ENCODE assay signal across 32 cellular contexts in genomic region chr7:89726548-89726947, GRCh38.
"Had no signal": no experiment of that assay in that cellular context is flagged by ENCODE, and none has a peak within 500 bp of the region (broad histone marks: within the 10 kb centered on the region; RNA-seq: fewer than 3 reads in every experiment).

No MANE protein-coding gene starts in this region.

- FAIRE-seq: astrocyte, endothelial cell of umbilical vein, pancreas had no signal

- H3K4me1 Mint-ChIP-seq: activated B cell treated with CpG ODN at 0.5 μM for 24 hours; activated T-helper 17 cell treated with anti-CD3 and anti-CD28 coated beads, Interleukin-2, amount 50 U/mL, for 72 hours; nephron; stimulated activated memory B cell treated with anti-CD40 and anti-IgM and Interleukin-4, amounts not matched to agents 10 μg/mL and 1 μg/mL and 100 μg/mL, for 72 hours; stimulated activated naive CD8-positive, alpha-beta T cell treated with anti-CD3 and anti-CD28 coated beads, Interleukin-15, amount 100 ng/mL, for 72 hours; T-helper 17 cell had no signal

- H3K27ac ChIP-seq: brain microvascular endothelial cell, esophagus muscularis mucosa, foreskin keratinocyte, heart left ventricle, left lung, pancreas, psoas muscle, uterus had no signal

- H3K4me3 Mint-ChIP-seq: activated B cell treated with CpG ODN at 0.5 μM for 24 hours; activated CD8-positive, alpha-beta T cell treated with anti-CD3 and anti-CD28 coated beads for 36 hours; activated T-cell treated with anti-CD3 and anti-CD28 coated beads, Interleukin-2, amount 50 U/mL, for 4 hours; activated T-helper 17 cell treated with anti-CD3 and anti-CD28 coated beads, Interleukin-2, amount 50 U/mL, for 72 hours; nephron; stimulated activated memory B cell treated with anti-CD40 and anti-IgM and Interleukin-4, amounts not matched to agents 10 μg/mL and 1 μg/mL and 100 μg/mL, for 72 hours; stimulated activated naive CD8-positive, alpha-beta T cell treated with anti-CD3 and anti-CD28 coated beads, Interleukin-15, amount 100 ng/mL, for 72 hours; T-helper 17 cell; type B pancreatic cell had no signal

- ATAC-seq: activated CD8-positive, alpha-beta T cell treated with anti-CD3 and anti-CD28 coated beads for 36 hours; activated T-cell treated with anti-CD3 and anti-CD28 coated beads, Interleukin-2, amount 50 U/mL, for 4 hours; activated T-helper 17 cell treated with anti-CD3 and anti-CD28 coated beads, Interleukin-2, amount 50 U/mL, for 72 hours; foreskin keratinocyte; heart left ventricle; left lung; pancreas; psoas muscle; stimulated activated memory B cell treated with anti-CD40 and anti-IgM and Interleukin-4, amounts not matched to agents 10 μg/mL and 1 μg/mL and 100 μg/mL, for 72 hours; stimulated activated naive CD8-positive, alpha-beta T cell treated with anti-CD3 and anti-CD28 coated beads, Interleukin-15, amount 100 ng/mL, for 72 hours; T-helper 17 cell had no signal

- H3K4me2 ChIP-seq: smooth muscle cell had no signal

- H3K36me3 ChIP-seq: brain microvascular endothelial cell, esophagus muscularis mucosa, heart left ventricle, left lung, pancreas had no signal

- H3K9me3 ChIP-seq: esophagus muscularis mucosa, heart left ventricle, left lung, pancreas, psoas muscle, uterus had no signal

- H3K4me3 ChIP-seq: esophagus muscularis mucosa, heart left ventricle, left lung, lung, pancreas, psoas muscle, smooth muscle cell, uterus had no signal

- H3K27me3 Mint-ChIP-seq: activated B cell treated with CpG ODN at 0.5 μM for 24 hours; activated T-helper 17 cell treated with anti-CD3 and anti-CD28 coated beads, Interleukin-2, amount 50 U/mL, for 72 hours; stimulated activated memory B cell treated with anti-CD40 and anti-IgM and Interleukin-4, amounts not matched to agents 10 μg/mL and 1 μg/mL and 100 μg/mL, for 72 hours; stimulated activated naive CD8-positive, alpha-beta T cell treated with anti-CD3 and anti-CD28 coated beads, Interleukin-15, amount 100 ng/mL, for 72 hours; T-helper 17 cell had no signal

- H3K27me3 ChIP-seq: brain microvascular endothelial cell, esophagus muscularis mucosa, foreskin keratinocyte, heart left ventricle, left lung, pancreas, uterus had no signal

- H3K27ac Mint-ChIP-seq: activated B cell treated with CpG ODN at 0.5 μM for 24 hours; activated CD8-positive, alpha-beta T cell treated with anti-CD3 and anti-CD28 coated beads for 36 hours; activated T-helper 17 cell treated with anti-CD3 and anti-CD28 coated beads, Interleukin-2, amount 50 U/mL, for 72 hours; stimulated activated memory B cell treated with anti-CD40 and anti-IgM and Interleukin-4, amounts not matched to agents 10 μg/mL and 1 μg/mL and 100 μg/mL, for 72 hours; stimulated activated naive CD8-positive, alpha-beta T cell treated with anti-CD3 and anti-CD28 coated beads, Interleukin-15, amount 100 ng/mL, for 72 hours; T-helper 17 cell; type B pancreatic cell had no signal

- H3K4me1 ChIP-seq: esophagus muscularis mucosa, foreskin keratinocyte, heart left ventricle, left lung, pancreas, psoas muscle, uterus had no signal

- H3K36me3 Mint-ChIP-seq: stimulated activated memory B cell treated with anti-CD40 and anti-IgM and Interleukin-4, amounts not matched to agents 10 μg/mL and 1 μg/mL and 100 μg/mL, for 72 hours; type B pancreatic cell had no signal

- DNase-seq: activated B cell treated with CpG ODN at 0.5 μM for 24 hours; activated CD4-positive, alpha-beta T cell treated with anti-CD3 and anti-CD28 coated beads, Interleukin-2, amount 50 U/mL, for 1 hour; activated CD8-positive, alpha-beta T cell treated with anti-CD3 and anti-CD28 coated beads for 36 hours; activated gamma-delta T cell treated with Interleukin-2 at 50 U/mL for 16 hours; activated naive CD4-positive, alpha-beta T cell treated with anti-CD3 and anti-CD28 coated beads, Interleukin-2, amount 50 U/mL, for 16 hours; activated T-cell treated with anti-CD3 and anti-CD28 coated beads, Interleukin-2, amount 50 U/mL, for 4 hours; amniotic stem cell; brain microvascular endothelial cell; foreskin keratinocyte; heart left ventricle; hypothalamus; left lung; nucleus accumbens; pancreas; psoas muscle; stimulated activated CD4-positive, alpha-beta T cell treated with anti-CD3 and anti-CD28 coated beads, Interleukin-1b, Interleukin-23, amount 100 ng/mL, for 48 hours; stimulated activated CD4-positive, alpha-beta T cell treated with anti-CD3 and anti-CD28 coated beads, Interleukin-4, amount 100 ng/mL, for 4 hours; stimulated activated CD8-positive, alpha-beta memory T cell treated with anti-CD3 and anti-CD28 coated beads, Interleukin-4, amount 100 ng/mL, for 48 hours; stimulated activated naive CD8-positive, alpha-beta T cell treated with anti-CD3 and anti-CD28 coated beads, Interleukin-15, amount 100 ng/mL, for 72 hours; substantia nigra; T-helper 17 cell; T1000; uterus had no signal

- H3K9me3 Mint-ChIP-seq: activated B cell treated with CpG ODN at 0.5 μM for 24 hours; activated CD8-positive, alpha-beta T cell treated with anti-CD3 and anti-CD28 coated beads for 36 hours; activated T-cell treated with anti-CD3 and anti-CD28 coated beads, Interleukin-2, amount 50 U/mL, for 4 hours; activated T-helper 17 cell treated with anti-CD3 and anti-CD28 coated beads, Interleukin-2, amount 50 U/mL, for 72 hours; nephron; stimulated activated naive CD8-positive, alpha-beta T cell treated with anti-CD3 and anti-CD28 coated beads, Interleukin-15, amount 100 ng/mL, for 72 hours; type B pancreatic cell had no signal
